ENCODE assay signal across 1 cellular context in the genomic region with DNA sequence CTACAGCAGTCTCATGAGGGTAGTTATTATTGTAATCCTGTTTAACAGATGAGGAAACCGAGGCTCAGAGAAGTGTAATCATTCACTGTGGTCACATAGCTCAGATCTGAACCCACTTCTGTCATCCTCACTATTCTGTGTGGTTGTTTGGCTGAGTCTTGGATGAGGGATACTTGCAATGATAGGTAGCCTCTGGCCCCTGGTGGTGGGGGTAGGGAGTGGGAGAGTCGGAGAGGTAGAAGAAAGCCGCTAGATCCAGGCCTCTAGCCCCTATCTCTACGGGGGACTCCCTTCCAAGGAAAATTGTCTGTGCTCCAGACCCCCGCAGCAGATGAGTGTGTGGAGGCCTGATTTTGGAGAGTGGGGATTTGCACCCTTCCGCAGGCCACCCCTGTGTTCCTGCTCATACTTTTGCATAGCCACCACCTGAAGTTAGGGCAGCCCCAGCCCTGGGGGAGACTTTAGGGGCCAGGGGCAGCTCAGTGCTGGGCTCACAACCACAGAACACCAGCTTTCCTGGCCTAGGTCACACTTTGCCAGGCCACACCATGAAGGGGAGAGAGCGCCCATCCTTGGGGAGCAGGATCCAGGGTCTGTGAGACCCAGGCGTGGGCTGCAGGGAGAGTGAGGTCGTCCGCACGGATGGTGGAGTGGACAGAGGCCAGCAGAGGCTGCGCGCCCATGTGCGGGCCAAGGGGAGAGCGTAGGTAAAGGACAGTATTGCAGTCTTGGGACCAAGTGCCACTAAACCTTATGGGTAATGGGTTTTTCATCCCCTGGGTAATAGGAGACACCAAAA.
TF ChIP-seq lines count a peak whose summit lies in the region.

No MANE protein-coding gene starts in this region.

TF ChIP-seq in H1, 55 proteins besides CTCF, POLR2A, EP300 and RAD21:
- TF ChIP-seq KDM1A (IDR thresholded peaks at IDR 0.05; ENCODE audit: borderline replicate concordance, low read length) = no peak
- TF ChIP-seq SUZ12 (IDR thresholded peaks at IDR 0.05; ENCODE audit: low read length) = no peak
- no peak for TF ChIP-seq NRF1 (IDR thresholded peaks at IDR 0.05; ENCODE audit: low read depth, low read length)
- no peak for TF ChIP-seq CBX8 (IDR thresholded peaks at IDR 0.05; ENCODE audit: borderline replicate concordance, low read depth, low read length)
- no peak for TF ChIP-seq POLR2AphosphoS5 (IDR thresholded peaks at IDR 0.05; ENCODE audit: low read depth, low read length)
- TF ChIP-seq GTF2F1 (IDR thresholded peaks at IDR 0.05; ENCODE audit: borderline replicate concordance, low read depth, low read length) = no peak
- no peak for TF ChIP-seq SIX5 (IDR thresholded peaks at IDR 0.05; ENCODE audit: low read depth, low read length)
- no peak for TF ChIP-seq RXRA (IDR thresholded peaks at IDR 0.05; ENCODE audit: insufficient read depth, low read depth, low read length)
- TF ChIP-seq, protein P1, sequence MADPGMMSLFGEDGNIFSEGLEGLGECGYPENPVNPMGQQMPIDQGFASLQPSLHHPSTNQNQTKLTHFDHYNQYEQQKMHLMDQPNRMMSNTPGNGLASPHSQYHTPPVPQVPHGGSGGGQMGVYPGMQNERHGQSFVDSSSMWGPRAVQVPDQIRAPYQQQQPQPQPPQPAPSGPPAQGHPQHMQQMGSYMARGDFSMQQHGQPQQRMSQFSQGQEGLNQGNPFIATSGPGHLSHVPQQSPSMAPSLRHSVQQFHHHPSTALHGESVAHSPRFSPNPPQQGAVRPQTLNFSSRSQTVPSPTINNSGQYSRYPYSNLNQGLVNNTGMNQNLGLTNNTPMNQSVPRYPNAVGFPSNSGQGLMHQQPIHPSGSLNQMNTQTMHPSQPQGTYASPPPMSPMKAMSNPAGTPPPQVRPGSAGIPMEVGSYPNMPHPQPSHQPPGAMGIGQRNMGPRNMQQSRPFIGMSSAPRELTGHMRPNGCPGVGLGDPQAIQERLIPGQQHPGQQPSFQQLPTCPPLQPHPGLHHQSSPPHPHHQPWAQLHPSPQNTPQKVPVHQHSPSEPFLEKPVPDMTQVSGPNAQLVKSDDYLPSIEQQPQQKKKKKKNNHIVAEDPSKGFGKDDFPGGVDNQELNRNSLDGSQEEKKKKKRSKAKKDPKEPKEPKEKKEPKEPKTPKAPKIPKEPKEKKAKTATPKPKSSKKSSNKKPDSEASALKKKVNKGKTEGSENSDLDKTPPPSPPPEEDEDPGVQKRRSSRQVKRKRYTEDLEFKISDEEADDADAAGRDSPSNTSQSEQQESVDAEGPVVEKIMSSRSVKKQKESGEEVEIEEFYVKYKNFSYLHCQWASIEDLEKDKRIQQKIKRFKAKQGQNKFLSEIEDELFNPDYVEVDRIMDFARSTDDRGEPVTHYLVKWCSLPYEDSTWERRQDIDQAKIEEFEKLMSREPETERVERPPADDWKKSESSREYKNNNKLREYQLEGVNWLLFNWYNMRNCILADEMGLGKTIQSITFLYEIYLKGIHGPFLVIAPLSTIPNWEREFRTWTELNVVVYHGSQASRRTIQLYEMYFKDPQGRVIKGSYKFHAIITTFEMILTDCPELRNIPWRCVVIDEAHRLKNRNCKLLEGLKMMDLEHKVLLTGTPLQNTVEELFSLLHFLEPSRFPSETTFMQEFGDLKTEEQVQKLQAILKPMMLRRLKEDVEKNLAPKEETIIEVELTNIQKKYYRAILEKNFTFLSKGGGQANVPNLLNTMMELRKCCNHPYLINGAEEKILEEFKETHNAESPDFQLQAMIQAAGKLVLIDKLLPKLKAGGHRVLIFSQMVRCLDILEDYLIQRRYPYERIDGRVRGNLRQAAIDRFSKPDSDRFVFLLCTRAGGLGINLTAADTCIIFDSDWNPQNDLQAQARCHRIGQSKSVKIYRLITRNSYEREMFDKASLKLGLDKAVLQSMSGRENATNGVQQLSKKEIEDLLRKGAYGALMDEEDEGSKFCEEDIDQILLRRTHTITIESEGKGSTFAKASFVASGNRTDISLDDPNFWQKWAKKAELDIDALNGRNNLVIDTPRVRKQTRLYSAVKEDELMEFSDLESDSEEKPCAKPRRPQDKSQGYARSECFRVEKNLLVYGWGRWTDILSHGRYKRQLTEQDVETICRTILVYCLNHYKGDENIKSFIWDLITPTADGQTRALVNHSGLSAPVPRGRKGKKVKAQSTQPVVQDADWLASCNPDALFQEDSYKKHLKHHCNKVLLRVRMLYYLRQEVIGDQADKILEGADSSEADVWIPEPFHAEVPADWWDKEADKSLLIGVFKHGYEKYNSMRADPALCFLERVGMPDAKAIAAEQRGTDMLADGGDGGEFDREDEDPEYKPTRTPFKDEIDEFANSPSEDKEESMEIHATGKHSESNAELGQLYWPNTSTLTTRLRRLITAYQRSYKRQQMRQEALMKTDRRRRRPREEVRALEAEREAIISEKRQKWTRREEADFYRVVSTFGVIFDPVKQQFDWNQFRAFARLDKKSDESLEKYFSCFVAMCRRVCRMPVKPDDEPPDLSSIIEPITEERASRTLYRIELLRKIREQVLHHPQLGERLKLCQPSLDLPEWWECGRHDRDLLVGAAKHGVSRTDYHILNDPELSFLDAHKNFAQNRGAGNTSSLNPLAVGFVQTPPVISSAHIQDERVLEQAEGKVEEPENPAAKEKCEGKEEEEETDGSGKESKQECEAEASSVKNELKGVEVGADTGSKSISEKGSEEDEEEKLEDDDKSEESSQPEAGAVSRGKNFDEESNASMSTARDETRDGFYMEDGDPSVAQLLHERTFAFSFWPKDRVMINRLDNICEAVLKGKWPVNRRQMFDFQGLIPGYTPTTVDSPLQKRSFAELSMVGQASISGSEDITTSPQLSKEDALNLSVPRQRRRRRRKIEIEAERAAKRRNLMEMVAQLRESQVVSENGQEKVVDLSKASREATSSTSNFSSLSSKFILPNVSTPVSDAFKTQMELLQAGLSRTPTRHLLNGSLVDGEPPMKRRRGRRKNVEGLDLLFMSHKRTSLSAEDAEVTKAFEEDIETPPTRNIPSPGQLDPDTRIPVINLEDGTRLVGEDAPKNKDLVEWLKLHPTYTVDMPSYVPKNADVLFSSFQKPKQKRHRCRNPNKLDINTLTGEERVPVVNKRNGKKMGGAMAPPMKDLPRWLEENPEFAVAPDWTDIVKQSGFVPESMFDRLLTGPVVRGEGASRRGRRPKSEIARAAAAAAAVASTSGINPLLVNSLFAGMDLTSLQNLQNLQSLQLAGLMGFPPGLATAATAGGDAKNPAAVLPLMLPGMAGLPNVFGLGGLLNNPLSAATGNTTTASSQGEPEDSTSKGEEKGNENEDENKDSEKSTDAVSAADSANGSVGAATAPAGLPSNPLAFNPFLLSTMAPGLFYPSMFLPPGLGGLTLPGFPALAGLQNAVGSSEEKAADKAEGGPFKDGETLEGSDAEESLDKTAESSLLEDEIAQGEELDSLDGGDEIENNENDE (IDR thresholded peaks at IDR 0.05; ENCODE audit: insufficient replicate concordance, low read length) = no peak
- TF ChIP-seq SIN3A (conservative IDR thresholded peaks at IDR 0.05 in 1 of 2, IDR thresholded peaks at IDR 0.05 in 1 of 2; ENCODE audit: low read depth in 1 of 2, low read length in 2 of 2) = no peak
- TF ChIP-seq HDAC2 (IDR thresholded peaks at IDR 0.05; ENCODE audit: borderline replicate concordance in 1 of 2, low read depth in 2 of 2, low read length in 2 of 2) = no peak
- TF ChIP-seq MAFK (IDR thresholded peaks at IDR 0.05; ENCODE audit: low read depth, low read length) = no peak
- no peak for TF ChIP-seq PHF8 (conservative IDR thresholded peaks at IDR 0.05; ENCODE audit: low read depth, low read length)
